ENCODE assay signal across 9 cellular contexts in the genomic region with DNA sequence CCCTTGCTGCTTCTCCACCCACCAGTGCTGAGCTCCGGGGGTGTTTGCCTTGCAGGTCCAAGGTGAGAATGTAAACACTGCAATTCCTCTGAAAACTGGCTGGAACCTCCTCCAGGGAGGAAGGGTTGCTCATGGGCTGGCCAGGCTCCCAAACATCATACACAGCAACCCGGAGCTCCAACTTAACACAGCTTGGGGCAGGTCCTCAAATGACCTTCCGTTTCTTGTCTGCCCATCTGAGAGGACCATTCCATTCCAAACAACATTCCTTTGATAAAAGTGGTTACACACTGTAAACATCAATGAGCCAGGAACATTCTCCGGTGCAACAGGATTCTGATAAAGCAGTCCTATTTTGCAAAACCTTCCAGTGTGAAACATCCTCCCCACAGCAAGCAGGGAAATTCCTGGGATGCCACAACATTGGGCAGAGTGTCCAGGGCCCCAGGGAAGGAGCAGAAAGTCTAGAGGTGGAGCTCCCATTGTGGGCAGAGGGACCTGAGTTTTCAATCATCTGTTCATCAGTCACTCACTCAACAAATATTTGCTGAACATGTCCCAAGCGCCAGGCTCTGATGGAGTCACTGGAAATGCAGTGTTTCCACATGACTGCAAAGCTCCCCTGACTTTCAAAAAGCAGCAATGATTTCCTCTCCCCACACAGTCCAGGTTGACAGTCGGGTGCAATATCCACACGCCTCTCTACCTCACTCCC. TPM values are rescaled to one million over a fixed set of nuclear protein-coding genes. Genes with fewer than 3 reads are reported as not detected.
DNase-seq lines count a peak whose midpoint lies in the region; ATAC-seq and TF ChIP-seq lines count a peak whose summit lies in the region.
"Had no signal": no experiment of that assay in that cellular context is flagged by ENCODE, and none has a peak within 500 bp of the region (broad histone marks: within the 10 kb centered on the region; RNA-seq: fewer than 3 reads in every experiment).

No MANE protein-coding gene starts in this region.

- H3K27ac ChIP-seq in body of pancreas (peak overlapping the region in 3 of 4 donors; percentile 42 to 72 (median 72)), transverse colon (peak overlapping the region in 3 of 4 donors; percentile 36 to 72 (median 41))
- H3K27ac ChIP-seq: parathyroid adenoma had no signal

- TF ChIP-seq POLR2A in body of pancreas (IDR thresholded peaks at IDR 0.05) (no peak), transverse colon (IDR thresholded peaks at IDR 0.05) (no peak)

- H3K36me3 ChIP-seq in body of pancreas (replicated peaks in 1 of 2; ENCODE audit: insufficient read depth in 1 of 2, low read depth in 2 of 2) (no peaks in the 10 kb centered on the region), transverse colon (no peaks in the 10 kb centered on the region), H7 (replicated peaks; ENCODE audit: control insufficient read depth, insufficient read depth, low read length) (no peaks in the 10 kb centered on the region)

- H3K27me3 ChIP-seq in body of pancreas, result no peaks in the 10 kb centered on the region
- H3K27me3 ChIP-seq in transverse colon, result no peaks in the 10 kb centered on the region
- H3K27me3 ChIP-seq in H7 (ENCODE audit: control insufficient read depth, insufficient read depth, low read length), result no peaks in the 10 kb centered on the region; the same call in 1 of the 2 replicates

- DNase-seq in HS-5 (ENCODE audit: low read depth) (peak; percentile 98), body of pancreas (peak; percentile 39 to 70 (median 54)), iris pigment epithelial cell (ENCODE audit: low read depth) (peak; percentile 97), transverse colon (no peak), NCI-H146 (lab: John Stamatoyannopoulos, UW) (no peak), H7 (no peak)
- DNase-seq: NCI-H510A had no signal

- ATAC-seq in body of pancreas, result peak; percentile 83
- ATAC-seq in HG02798 (IDR thresholded peaks at IDR 0.05; ENCODE audit: poor library complexity, unreplicated experiment), result no peak

- TF ChIP-seq EP300 in transverse colon (IDR thresholded peaks at IDR 0.05; ENCODE audit: low read depth), result no peak

- in situ Hi-C loops in transverse colon (cut with MboI; ENCODE audit: low pct_ligation_motif_present in 1 of 4, low pct_unique_long_range_greater_than_20kb in 1 of 4, low sequenced_read_pairs in 3 of 4), result no loop called here

- WGBS in body of pancreas, 2 donors, result 13 to 26% methylated on average over 7 of the region's 7 CpGs
- 41 to 55% methylated on average over 3 to 7 of the region's 7 CpGs for WGBS in transverse colon (ENCODE audit: low coverage in 1 of 2), 2 donors

- TF ChIP-seq CTCF in body of pancreas (IDR thresholded peaks at IDR 0.05) (no peak), transverse colon (IDR thresholded peaks at IDR 0.05) (no peak)

- H3K4me1 ChIP-seq in body of pancreas (peaks cover 42% of the 10 kb centered on the region), transverse colon (peaks cover 5 to 26% (median 12%) of the 10 kb centered on the region in 4 donors)

- intact Hi-C loops in body of pancreas (cut with DNase I), result no loop called here
- intact Hi-C loops in transverse colon (cut with DNase I; ENCODE audit: low total_unique reads), result no loop called here

- H3K9me3 ChIP-seq in body of pancreas, result no peaks in the 10 kb centered on the region
- no peaks in the 10 kb centered on the region for H3K9me3 ChIP-seq in transverse colon

- H3K4me3 ChIP-seq in body of pancreas (no peak overlapping the region), transverse colon (no peak overlapping the region), H7 (ENCODE audit: insufficient read depth, low read depth, low read length) (no peak overlapping the region)

RNA-seq across cellular contexts. Expression of a gene that starts 7.3 kb away (rescaled TPM):
- 10 to 100 TPM; 45.7 to 46.1 TPM for total RNA-seq in body of pancreas
- total RNA-seq in transverse colon, result 10 to 100 TPM in 2 of 4 donors, 1 to 10 TPM in 2; 8.9 to 97.3 (median 10.6) TPM
- total RNA-seq in H7 (2014; rRNA removed; shearing (Covaris generic)), result 18.0 and 21.1 TPM in 2 replicates

Comparison
In these comparisons a context has a peak if more than half of its experiments do, and no peak if none do; other contexts are left out.
1. DNase-seq: peak in HS-5 (single experiment), body of pancreas (4 of 4) and iris pigment epithelial cell (single experiment); none in transverse colon (single experiment), NCI-H146 (single experiment) and H7 (single experiment).